Comparison of ENCODE assay signal across 1 cellular context in the genomic region with DNA sequence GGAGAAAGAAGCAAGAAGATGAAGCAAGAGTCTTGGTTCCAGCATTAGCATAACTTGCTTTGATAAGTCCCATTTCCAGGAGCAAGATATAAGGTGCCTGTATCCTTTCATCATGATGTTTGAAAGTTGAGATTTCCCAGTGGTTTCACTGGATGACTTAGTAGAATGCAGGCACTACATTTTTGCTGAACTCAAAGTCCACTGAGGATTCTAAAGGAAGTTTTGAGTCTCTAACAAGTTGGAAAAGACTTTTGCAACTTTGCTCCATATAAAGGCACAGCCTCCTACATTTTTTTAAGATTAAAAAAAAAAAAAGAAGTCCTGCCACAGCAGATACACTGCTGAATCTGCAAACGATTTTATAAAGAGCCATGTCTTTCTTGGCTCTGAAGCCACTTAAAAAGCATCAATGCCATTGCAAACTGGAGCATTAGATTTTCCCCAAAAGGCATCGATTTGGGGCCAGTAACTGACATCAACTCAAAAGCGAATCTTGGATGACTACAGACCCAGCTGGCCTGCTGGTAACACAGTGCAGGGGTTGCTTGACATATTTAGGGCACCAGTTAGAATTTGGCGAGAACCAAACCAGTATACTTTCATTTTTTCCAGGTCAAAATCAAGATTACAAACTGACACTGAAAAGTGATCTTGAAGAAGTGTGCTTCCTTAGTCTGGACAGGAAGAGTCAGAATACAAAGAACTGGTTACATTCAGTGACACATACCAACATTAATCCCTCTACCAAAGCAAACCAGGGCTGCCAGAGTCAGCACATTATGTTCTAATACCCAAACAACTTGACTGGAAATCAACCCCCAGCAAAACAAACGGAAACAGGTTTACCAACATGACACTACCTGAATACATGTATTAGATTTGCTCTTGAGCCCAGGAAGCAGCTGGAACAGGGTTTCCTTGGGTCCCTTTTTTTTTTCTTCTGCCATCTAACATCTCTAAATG.
TF ChIP-seq lines count a peak whose summit lies in the region.

No MANE protein-coding gene starts in this region.

TF ChIP-seq in GM12878, 131 proteins besides CTCF, POLR2A, EP300 and RAD21:
- no peak for TF ChIP-seq ZZZ3 (IDR thresholded peaks at IDR 0.05; ENCODE audit: control insufficient read depth, insufficient read length, low read depth)
